In genomic region chr7:140767418-140767817, GRCh38 we compare ENCODE assay signal across 36 cellular contexts.
"Had no signal": no experiment of that assay in that cellular context is flagged by ENCODE, and none has a peak within 500 bp of the region (broad histone marks: within the 10 kb centered on the region; RNA-seq: fewer than 3 reads in every experiment).

No MANE protein-coding gene starts in this region.

- DNase-seq: activated B cell treated with CpG ODN at 0.5 μM for 24 hours; activated CD4-positive, alpha-beta memory T cell treated with anti-CD3 and anti-CD28 coated beads for 36 hours; activated CD4-positive, alpha-beta T cell treated with anti-CD3 and anti-CD28 coated beads for 4 hours; activated CD4-positive, alpha-beta T cell treated with anti-CD3 and anti-CD28 coated beads, Interleukin-2, amount 10 ng/mL, durations not matched to agents 24 days and 14 days; activated CD4-positive, alpha-beta T cell treated with anti-CD3 and anti-CD28 coated beads, Interleukin-2, amount 50 U/mL, for 1 hour; activated CD4-positive, alpha-beta T cell treated with anti-CD3 and anti-CD28 coated beads, Interleukin-2, amount 50 U/mL, for 4 hours; activated CD4-positive, CD25-positive, alpha-beta regulatory T cell treated with anti-CD3 and anti-CD28 coated beads, Interleukin-2, amount 50 U/mL, for 72 hours; activated CD8-positive, alpha-beta memory T cell treated with anti-CD3 and anti-CD28 coated beads, Interleukin-2, amount 50 U/mL, for 4 hours; activated CD8-positive, alpha-beta T cell treated with anti-CD3 and anti-CD28 coated beads for 36 hours; activated effector memory CD4-positive, alpha-beta T cell treated with anti-CD3 and anti-CD28 coated beads, Interleukin-2, amount 50 U/mL, for 16 hours; activated gamma-delta T cell treated with Interleukin-2 at 50 U/mL for 16 hours; activated naive CD4-positive, alpha-beta T cell; activated naive CD4-positive, alpha-beta T cell treated with anti-CD3 and anti-CD28 coated beads for 36 hours; activated naive CD4-positive, alpha-beta T cell treated with anti-CD3 and anti-CD28 coated beads, Interleukin-2, amount 50 U/mL, for 16 hours; activated naive CD8-positive, alpha-beta T cell treated with anti-CD3 and anti-CD28 coated beads for 36 hours; activated T-cell treated with anti-CD3 and anti-CD28 coated beads for 4 hours; activated T-cell treated with anti-CD3 and anti-CD28 coated beads, Interleukin-2, amount 50 U/mL, for 1 hour; activated T-cell treated with anti-CD3 and anti-CD28 coated beads, Interleukin-2, amount 50 U/mL, for 4 hours; activated T-cell treated with anti-CD3 and anti-CD28 coated beads, Interleukin-2, amount 50 U/mL, for 72 hours; adrenal gland; amniotic stem cell; aorta; body of pancreas; brain microvascular endothelial cell; central memory CD4-positive, alpha-beta T cell; T-helper 2 cell; T-helper 9 cell had no signal

- H3K36me3 ChIP-seq: breast epithelium had no signal

- H3K4me3 Mint-ChIP-seq: activated B cell treated with CpG ODN at 0.5 μM for 24 hours; activated CD4-positive, alpha-beta memory T cell treated with anti-CD3 and anti-CD28 coated beads for 36 hours; activated CD4-positive, alpha-beta T cell treated with anti-CD3 and anti-CD28 coated beads, Interleukin-2, amount 10 ng/mL, durations not matched to agents 24 days and 14 days; activated CD8-positive, alpha-beta T cell treated with anti-CD3 and anti-CD28 coated beads for 36 hours; activated naive CD4-positive, alpha-beta T cell treated with anti-CD3 and anti-CD28 coated beads for 36 hours; activated naive CD8-positive, alpha-beta T cell treated with anti-CD3 and anti-CD28 coated beads for 36 hours; activated T-cell treated with anti-CD3 and anti-CD28 coated beads, Interleukin-2, amount 50 U/mL, for 4 hours; activated T-cell treated with anti-CD3 and anti-CD28 coated beads, Interleukin-2, amount 50 U/mL, for 72 hours; activated T-helper 1 cell treated with anti-CD3 and anti-CD28 coated beads, Interleukin-12 subunit alpha, Interleukin-12 subunit beta, Interleukin-2, Interleukin-4 antibody, amounts not matched to agents 30 ng/mL and 10 ng/mL and 1 ng/mL, durations not matched to agents 14 hours and 24 hours and 36 hours; activated T-helper 17 cell treated with anti-CD3 and anti-CD28 coated beads, Interleukin-2, amount 50 U/mL, for 72 hours; T-helper 1 cell treated with Interleukin-12 subunit alpha and Interleukin-12 subunit beta and Interleukin-4 antibody, amounts not matched to agents 30 μg/mL and 1 μg/mL, for 36 hours; T-helper 2 cell treated with Interferon-gamma antibody and Interleukin-4, amounts not matched to agents 5 μg/mL and 100 μg/mL, for 36 hours had no signal

- H3K9me3 Mint-ChIP-seq: activated CD4-positive, alpha-beta T cell treated with anti-CD3 and anti-CD28 coated beads, Interleukin-2, amount 10 ng/mL, durations not matched to agents 24 days and 14 days; activated naive CD8-positive, alpha-beta T cell treated with anti-CD3 and anti-CD28 coated beads for 36 hours; activated T-cell treated with anti-CD3 and anti-CD28 coated beads, Interleukin-2, amount 50 U/mL, for 72 hours; activated T-helper 1 cell treated with anti-CD3 and anti-CD28 coated beads, Interleukin-12 subunit alpha, Interleukin-12 subunit beta, Interleukin-2, Interleukin-4 antibody, amounts not matched to agents 30 ng/mL and 10 ng/mL and 1 ng/mL, durations not matched to agents 14 hours and 24 hours and 36 hours; activated T-helper 17 cell treated with anti-CD3 and anti-CD28 coated beads, Interleukin-2, amount 50 U/mL, for 72 hours; T-helper 2 cell treated with Interferon-gamma antibody and Interleukin-4, amounts not matched to agents 5 μg/mL and 100 μg/mL, for 36 hours had no signal

- ATAC-seq: activated CD8-positive, alpha-beta T cell treated with anti-CD3 and anti-CD28 coated beads for 36 hours; activated naive CD4-positive, alpha-beta T cell treated with anti-CD3 and anti-CD28 coated beads, Interleukin-2, amount 50 U/mL, for 72 hours; activated T-cell treated with anti-CD3 and anti-CD28 coated beads, Interleukin-2, amount 50 U/mL, for 4 hours; activated T-cell treated with anti-CD3 and anti-CD28 coated beads, Interleukin-2, amount 50 U/mL, for 72 hours; activated T-helper 17 cell treated with anti-CD3 and anti-CD28 coated beads, Interleukin-2, amount 50 U/mL, for 72 hours; body of pancreas had no signal

- FAIRE-seq: astrocyte, TTC549 had no signal

- H3K4me3 ChIP-seq: adrenal gland, body of pancreas, breast epithelium had no signal

- H3K27me3 Mint-ChIP-seq: activated B cell treated with CpG ODN at 0.5 μM for 24 hours; activated CD4-positive, alpha-beta memory T cell treated with anti-CD3 and anti-CD28 coated beads for 36 hours; activated CD4-positive, alpha-beta T cell treated with anti-CD3 and anti-CD28 coated beads, Interleukin-2, amount 10 ng/mL, durations not matched to agents 24 days and 14 days; activated CD8-positive, alpha-beta T cell treated with anti-CD3 and anti-CD28 coated beads for 36 hours; activated naive CD8-positive, alpha-beta T cell treated with anti-CD3 and anti-CD28 coated beads for 36 hours; activated T-helper 17 cell treated with anti-CD3 and anti-CD28 coated beads, Interleukin-2, amount 50 U/mL, for 72 hours had no signal

- H3K9me3 ChIP-seq: adrenal gland, body of pancreas, breast epithelium had no signal

- H3K27me3 ChIP-seq: adrenal gland, body of pancreas, brain microvascular endothelial cell, breast epithelium had no signal

- H3K27ac Mint-ChIP-seq: activated B cell treated with CpG ODN at 0.5 μM for 24 hours; activated CD4-positive, alpha-beta memory T cell treated with anti-CD3 and anti-CD28 coated beads for 36 hours; activated CD4-positive, alpha-beta T cell treated with anti-CD3 and anti-CD28 coated beads, Interleukin-2, amount 10 ng/mL, durations not matched to agents 24 days and 14 days; activated CD8-positive, alpha-beta T cell treated with anti-CD3 and anti-CD28 coated beads for 36 hours; activated naive CD4-positive, alpha-beta T cell treated with anti-CD3 and anti-CD28 coated beads for 36 hours; activated naive CD8-positive, alpha-beta T cell treated with anti-CD3 and anti-CD28 coated beads for 36 hours; activated T-cell treated with anti-CD3 and anti-CD28 coated beads, Interleukin-2, amount 50 U/mL, for 72 hours; activated T-helper 1 cell treated with anti-CD3 and anti-CD28 coated beads, Interleukin-12 subunit alpha, Interleukin-12 subunit beta, Interleukin-2, Interleukin-4 antibody, amounts not matched to agents 30 ng/mL and 10 ng/mL and 1 ng/mL, durations not matched to agents 14 hours and 24 hours and 36 hours; activated T-helper 17 cell treated with anti-CD3 and anti-CD28 coated beads, Interleukin-2, amount 50 U/mL, for 72 hours; T-helper 1 cell treated with Interleukin-12 subunit alpha and Interleukin-12 subunit beta and Interleukin-4 antibody, amounts not matched to agents 30 μg/mL and 1 μg/mL, for 36 hours; T-helper 2 cell treated with Interferon-gamma antibody and Interleukin-4, amounts not matched to agents 5 μg/mL and 100 μg/mL, for 36 hours had no signal

- H3K27ac ChIP-seq: adrenal gland, body of pancreas, brain microvascular endothelial cell, breast epithelium, VCaP had no signal

- H3K4me1 ChIP-seq: adrenal gland, body of pancreas, breast epithelium had no signal

- H3K4me1 Mint-ChIP-seq: activated B cell treated with CpG ODN at 0.5 μM for 24 hours; activated CD4-positive, alpha-beta T cell treated with anti-CD3 and anti-CD28 coated beads, Interleukin-2, amount 10 ng/mL, durations not matched to agents 24 days and 14 days; activated naive CD8-positive, alpha-beta T cell treated with anti-CD3 and anti-CD28 coated beads for 36 hours; activated T-helper 17 cell treated with anti-CD3 and anti-CD28 coated beads, Interleukin-2, amount 50 U/mL, for 72 hours had no signal
